In the genomic region with DNA sequence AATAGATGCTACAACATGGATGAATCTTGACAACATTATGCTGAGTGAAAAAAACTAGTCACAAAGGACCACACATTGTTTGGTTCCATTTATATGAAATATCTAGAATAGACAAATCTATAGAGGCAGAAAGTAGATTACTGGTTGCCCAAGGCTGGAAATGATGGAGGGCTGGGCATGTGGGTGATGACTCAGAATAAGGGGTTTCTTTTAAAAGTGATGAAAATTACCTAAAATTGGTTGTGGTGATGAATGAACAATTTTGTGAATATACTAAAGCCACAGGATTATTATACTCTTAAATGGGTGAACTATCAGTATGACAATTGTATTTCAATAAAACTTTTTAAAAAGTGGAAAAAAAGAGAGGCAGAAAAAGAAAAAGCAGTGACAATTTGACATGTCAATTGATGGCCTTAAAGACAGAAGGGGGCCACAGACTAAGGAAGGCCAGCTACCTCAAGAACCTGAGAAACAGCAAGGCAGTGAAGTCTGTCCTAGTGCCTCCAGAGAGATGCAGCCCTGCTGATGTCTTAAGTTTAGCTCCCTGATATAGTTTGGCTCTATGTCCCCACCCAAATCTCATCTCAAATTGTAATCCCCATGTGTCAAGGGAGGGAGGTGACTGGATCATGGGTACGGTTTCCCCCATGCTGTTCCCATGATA, we compare ENCODE assay signal across 13 cellular contexts.
DNase-seq lines count a peak whose midpoint lies in the region; ATAC-seq lines count a peak whose summit lies in the region.
"Had no signal": no experiment of that assay in that cellular context is flagged by ENCODE, and none has a peak within 500 bp of the region (broad histone marks: within the 10 kb centered on the region; RNA-seq: fewer than 3 reads in every experiment).

No MANE protein-coding gene starts in this region.

- CTCF ChIA-PET in activated CD4-positive, alpha-beta T cell treated with anti-CD3 and anti-CD28 coated beads for 36 hours (lab: Charles Lee): no interaction called here
- CTCF ChIA-PET in activated naive CD4-positive, alpha-beta T cell treated with anti-CD3 and anti-CD28 coated beads for 36 hours (lab: Charles Lee): no interaction called here

- no peaks in the 10 kb centered on the region for H3K9me3 Mint-ChIP-seq in activated CD4-positive, alpha-beta T cell treated with anti-CD3 and anti-CD28 coated beads for 36 hours (ENCODE audit: low read depth)
- H3K9me3 Mint-ChIP-seq in activated CD4-positive, alpha-beta T cell treated with anti-CD3 and anti-CD28 coated beads, Interleukin-2, amount 10 ng/mL, durations not matched to agents 24 days and 14 days: peaks cover 17% of the 10 kb centered on the region
- peaks cover 3% of the 10 kb centered on the region for H3K9me3 Mint-ChIP-seq in activated naive CD4-positive, alpha-beta T cell treated with anti-CD3 and anti-CD28 coated beads for 36 hours
- H3K9me3 Mint-ChIP-seq in activated T-cell treated with anti-CD3 and anti-CD28 coated beads, Interleukin-2, amount 50 U/mL, for 72 hours: peaks cover 1 to 7% of the 10 kb centered on the region in 2 donors
- H3K9me3 Mint-ChIP-seq in activated naive CD8-positive, alpha-beta T cell treated with anti-CD3 and anti-CD28 coated beads, Interleukin-2, amount 50 U/mL, for 24 hours: peaks cover 9% of the 10 kb centered on the region

- H3K4me3 Mint-ChIP-seq in activated CD4-positive, alpha-beta T cell treated with anti-CD3 and anti-CD28 coated beads for 36 hours: no peak overlapping the region
- no peak overlapping the region for H3K4me3 Mint-ChIP-seq in activated CD4-positive, alpha-beta T cell treated with anti-CD3 and anti-CD28 coated beads, Interleukin-2, amount 10 ng/mL, durations not matched to agents 24 days and 14 days
- no peak overlapping the region for H3K4me3 Mint-ChIP-seq in activated naive CD4-positive, alpha-beta T cell treated with anti-CD3 and anti-CD28 coated beads for 36 hours
- no peak overlapping the region for H3K4me3 Mint-ChIP-seq in activated T-cell treated with anti-CD3 and anti-CD28 coated beads, Interleukin-2, amount 50 U/mL, for 72 hours
- no peak overlapping the region for H3K4me3 Mint-ChIP-seq in activated naive CD8-positive, alpha-beta T cell treated with anti-CD3 and anti-CD28 coated beads, Interleukin-2, amount 50 U/mL, for 24 hours
- H3K4me3 Mint-ChIP-seq: CD4-positive, CD25-positive, alpha-beta regulatory T cell had no signal

- H3K27me3 Mint-ChIP-seq in activated CD4-positive, alpha-beta T cell treated with anti-CD3 and anti-CD28 coated beads for 36 hours: no peaks in the 10 kb centered on the region
- H3K27me3 Mint-ChIP-seq in activated CD4-positive, alpha-beta T cell treated with anti-CD3 and anti-CD28 coated beads, Interleukin-2, amount 10 ng/mL, durations not matched to agents 24 days and 14 days: no peaks in the 10 kb centered on the region
- no peaks in the 10 kb centered on the region for H3K27me3 Mint-ChIP-seq in activated naive CD4-positive, alpha-beta T cell treated with anti-CD3 and anti-CD28 coated beads for 36 hours (ENCODE audit: low read depth)
- peaks cover 6% of the 10 kb centered on the region for H3K27me3 Mint-ChIP-seq in activated T-cell treated with anti-CD3 and anti-CD28 coated beads, Interleukin-2, amount 50 U/mL, for 72 hours (ENCODE audit: low read depth)
- no peaks in the 10 kb centered on the region for H3K27me3 Mint-ChIP-seq in activated naive CD8-positive, alpha-beta T cell treated with anti-CD3 and anti-CD28 coated beads, Interleukin-2, amount 50 U/mL, for 24 hours

- intact Hi-C loops in activated CD4-positive, alpha-beta T cell treated with anti-CD3 and anti-CD28 coated beads for 36 hours (cut with DNase I, micrococcal nuclease): no loop called here
- intact Hi-C loops in activated CD4-positive, alpha-beta T cell treated with anti-CD3 and anti-CD28 coated beads, Interleukin-2, amount 10 ng/mL, durations not matched to agents 24 days and 14 days (cut with micrococcal nuclease): no loop called here
- intact Hi-C loops in activated naive CD4-positive, alpha-beta T cell treated with anti-CD3 and anti-CD28 coated beads for 36 hours (cut with micrococcal nuclease): no loop called here

- peaks cover 5% of the 10 kb centered on the region for H3K4me1 Mint-ChIP-seq in activated CD4-positive, alpha-beta T cell treated with anti-CD3 and anti-CD28 coated beads for 36 hours
- H3K4me1 Mint-ChIP-seq in activated CD4-positive, alpha-beta T cell treated with anti-CD3 and anti-CD28 coated beads, Interleukin-2, amount 10 ng/mL, durations not matched to agents 24 days and 14 days: peaks cover 14% of the 10 kb centered on the region
- H3K4me1 Mint-ChIP-seq in activated naive CD4-positive, alpha-beta T cell treated with anti-CD3 and anti-CD28 coated beads for 36 hours (ENCODE audit: low read depth): peaks cover 10% of the 10 kb centered on the region
- H3K4me1 Mint-ChIP-seq in activated T-cell treated with anti-CD3 and anti-CD28 coated beads, Interleukin-2, amount 50 U/mL, for 72 hours (ENCODE audit: low read depth): peaks cover 19% of the 10 kb centered on the region
- H3K4me1 Mint-ChIP-seq in activated naive CD8-positive, alpha-beta T cell treated with anti-CD3 and anti-CD28 coated beads, Interleukin-2, amount 50 U/mL, for 24 hours: peaks cover 12% of the 10 kb centered on the region
- H3K4me1 Mint-ChIP-seq: CD4-positive, CD25-positive, alpha-beta regulatory T cell had no signal

- POLR2A ChIA-PET in activated CD4-positive, alpha-beta T cell treated with anti-CD3 and anti-CD28 coated beads for 36 hours (lab: Charles Lee): no interaction called here

- ATAC-seq in activated CD4-positive, alpha-beta T cell treated with anti-CD3 and anti-CD28 coated beads for 36 hours: peak; percentile 44
- ATAC-seq in activated T-cell treated with anti-CD3 and anti-CD28 coated beads, Interleukin-2, amount 50 U/mL, for 72 hours (replicated peaks in 1 of 2): peak; percentile 75 to 78
- ATAC-seq in activated naive CD8-positive, alpha-beta T cell treated with anti-CD3 and anti-CD28 coated beads, Interleukin-2, amount 50 U/mL, for 24 hours: peak; percentile 81
- ATAC-seq: GM12878, HCT116 had no signal

- no peak overlapping the region for H3K27ac Mint-ChIP-seq in activated CD4-positive, alpha-beta T cell treated with anti-CD3 and anti-CD28 coated beads for 36 hours
- H3K27ac Mint-ChIP-seq in activated CD4-positive, alpha-beta T cell treated with anti-CD3 and anti-CD28 coated beads, Interleukin-2, amount 10 ng/mL, durations not matched to agents 24 days and 14 days: no peak overlapping the region
- no peak overlapping the region for H3K27ac Mint-ChIP-seq in activated naive CD4-positive, alpha-beta T cell treated with anti-CD3 and anti-CD28 coated beads for 36 hours
- peak overlapping the region; percentile 19 for H3K27ac Mint-ChIP-seq in activated T-cell treated with anti-CD3 and anti-CD28 coated beads, Interleukin-2, amount 50 U/mL, for 72 hours
- H3K27ac Mint-ChIP-seq in activated naive CD8-positive, alpha-beta T cell treated with anti-CD3 and anti-CD28 coated beads, Interleukin-2, amount 50 U/mL, for 24 hours: peak overlapping the region; percentile 25
- H3K27ac Mint-ChIP-seq: CD4-positive, CD25-positive, alpha-beta regulatory T cell had no signal

- DNase-seq in activated CD4-positive, alpha-beta T cell treated with anti-CD3 and anti-CD28 coated beads for 36 hours: peak; percentile 29
- no peak for DNase-seq in activated CD4-positive, alpha-beta T cell treated with anti-CD3 and anti-CD28 coated beads, Interleukin-2, amount 10 ng/mL, durations not matched to agents 24 days and 14 days
- DNase-seq in activated naive CD4-positive, alpha-beta T cell treated with anti-CD3 and anti-CD28 coated beads for 36 hours: peak; percentile 18
- no peak for DNase-seq in activated naive CD4-positive, alpha-beta T cell treated with Interleukin-2 at 50 U/mL for 16 hours
- DNase-seq in activated T-cell treated with anti-CD3 and anti-CD28 coated beads, Interleukin-2, amount 50 U/mL, for 72 hours: peak in 1 of 2 donors; percentile 19
- DNase-seq in activated naive CD8-positive, alpha-beta T cell treated with anti-CD3 and anti-CD28 coated beads, Interleukin-2, amount 50 U/mL, for 24 hours: no peak
- DNase-seq in OCI-M1 (lab: John Stamatoyannopoulos, UW) (no peak), DMS153 treated with DMSO at 0.1 percent for 48 hours (lab: John Stamatoyannopoulos, UW; ENCODE audit: unreplicated experiment) (no peak)
- DNase-seq: ACHN; CD4-positive, CD25-positive, alpha-beta regulatory T cell; GM23248 had no signal

- H3K36me3 Mint-ChIP-seq in activated CD4-positive, alpha-beta T cell treated with anti-CD3 and anti-CD28 coated beads for 36 hours (ENCODE audit: low read depth): no peaks in the 10 kb centered on the region
- H3K36me3 Mint-ChIP-seq in activated CD4-positive, alpha-beta T cell treated with anti-CD3 and anti-CD28 coated beads, Interleukin-2, amount 10 ng/mL, durations not matched to agents 24 days and 14 days (ENCODE audit: low read depth): no peaks in the 10 kb centered on the region
- H3K36me3 Mint-ChIP-seq in activated naive CD4-positive, alpha-beta T cell treated with anti-CD3 and anti-CD28 coated beads for 36 hours (ENCODE audit: low read depth): no peaks in the 10 kb centered on the region
- peaks cover 2 to 5% of the 10 kb centered on the region in 2 donors for H3K36me3 Mint-ChIP-seq in activated T-cell treated with anti-CD3 and anti-CD28 coated beads, Interleukin-2, amount 50 U/mL, for 72 hours (ENCODE audit: insufficient read depth in 2 of 2)
- H3K36me3 Mint-ChIP-seq in activated naive CD8-positive, alpha-beta T cell treated with anti-CD3 and anti-CD28 coated beads, Interleukin-2, amount 50 U/mL, for 24 hours (ENCODE audit: low read depth): no peaks in the 10 kb centered on the region
- H3K36me3 Mint-ChIP-seq: CD4-positive, CD25-positive, alpha-beta regulatory T cell had no signal

Comparison
In these comparisons a context has a peak if more than half of its experiments do, and no peak if none do; other contexts are left out.
1. DNase-seq: peak in activated CD4-positive, alpha-beta T cell treated with anti-CD3 and anti-CD28 coated beads for 36 hours (single experiment) and activated naive CD4-positive, alpha-beta T cell treated with anti-CD3 and anti-CD28 coated beads for 36 hours (single experiment); none in activated CD4-positive, alpha-beta T cell treated with anti-CD3 and anti-CD28 coated beads, Interleukin-2, amount 10 ng/mL, durations not matched to agents 24 days and 14 days (single experiment), activated naive CD4-positive, alpha-beta T cell treated with Interleukin-2 at 50 U/mL for 16 hours (single experiment), activated naive CD8-positive, alpha-beta T cell treated with anti-CD3 and anti-CD28 coated beads, Interleukin-2, amount 50 U/mL, for 24 hours (single experiment), OCI-M1 (single experiment) and DMS153 treated with DMSO at 0.1 percent for 48 hours (single experiment).
2. H3K27ac Mint-ChIP-seq: peak in activated T-cell treated with anti-CD3 and anti-CD28 coated beads, Interleukin-2, amount 50 U/mL, for 72 hours (single experiment) and activated naive CD8-positive, alpha-beta T cell treated with anti-CD3 and anti-CD28 coated beads, Interleukin-2, amount 50 U/mL, for 24 hours (single experiment); none in activated CD4-positive, alpha-beta T cell treated with anti-CD3 and anti-CD28 coated beads for 36 hours (single experiment), activated CD4-positive, alpha-beta T cell treated with anti-CD3 and anti-CD28 coated beads, Interleukin-2, amount 10 ng/mL, durations not matched to agents 24 days and 14 days (single experiment) and activated naive CD4-positive, alpha-beta T cell treated with anti-CD3 and anti-CD28 coated beads for 36 hours (single experiment).
3. Peak in every context shown above with its lines, with median percentiles within 50 percentile points of each other: ATAC-seq.